Comparison of ENCODE assay signal across 26 cellular contexts in genomic region chr6:158153576-158153975, GRCh38.
"Had no signal": no experiment of that assay in that cellular context is flagged by ENCODE, and none has a peak within 500 bp of the region (broad histone marks: within the 10 kb centered on the region; RNA-seq: fewer than 3 reads in every experiment).

No MANE protein-coding gene starts in this region.

- H3K4me1 Mint-ChIP-seq: central memory CD8-positive, alpha-beta T cell; immature natural killer cell; mesothelial cell of epicardium; naive B cell; neural crest cell; stimulated activated memory B cell treated with anti-CD40 and anti-IgM and Interleukin-4, amounts not matched to agents 10 μg/mL and 1 μg/mL and 100 μg/mL, for 72 hours had no signal

- H3K4me3 ChIP-seq: colonic mucosa, gastrocnemius medialis, heart right ventricle, mucosa of descending colon, pancreas, sigmoid colon, spleen, thoracic aorta, tibial nerve, upper lobe of left lung had no signal

- H3K9me3 Mint-ChIP-seq: central memory CD8-positive, alpha-beta T cell; dendritic cell treated with granulocyte-macrophage colony-stimulating factor and Interleukin-4, amounts not matched to agents 40 ng/mL and 50 ng/mL, for 4 days; effector memory CD8-positive, alpha-beta T cell; immature natural killer cell; mesothelial cell of epicardium; naive B cell; natural killer cell treated with Interleukin-12 subunit alpha and Interleukin-12 subunit beta and Interleukin-15 and Interleukin-18, amount 100 ng/mL, for 72 hours; neural crest cell; stimulated activated memory B cell treated with anti-CD40 and anti-IgM and Interleukin-4, amounts not matched to agents 10 μg/mL and 1 μg/mL and 100 μg/mL, for 72 hours had no signal

- H3K27me3 ChIP-seq: colonic mucosa, gastrocnemius medialis, heart right ventricle, neutrophil, pancreas, sigmoid colon, spleen, tibial nerve, upper lobe of left lung had no signal

- ATAC-seq: effector memory CD8-positive, alpha-beta T cell; gastrocnemius medialis; heart right ventricle; mucosa of descending colon; natural killer cell treated with Interleukin-12 subunit alpha and Interleukin-12 subunit beta and Interleukin-15 and Interleukin-18, amount 100 ng/mL, for 72 hours; pancreas; stimulated activated memory B cell treated with anti-CD40 and anti-IgM and Interleukin-4, amounts not matched to agents 10 μg/mL and 1 μg/mL and 100 μg/mL, for 72 hours; stimulated activated naive CD8-positive, alpha-beta T cell treated with anti-CD3 and anti-CD28 coated beads, Interleukin-15, Interleukin-2, amounts not matched to agents 100 U/mL and 50 U/mL, for 24 hours had no signal

- H3K36me3 Mint-ChIP-seq: naive B cell; natural killer cell treated with Interleukin-12 subunit alpha and Interleukin-12 subunit beta and Interleukin-15 and Interleukin-18, amount 100 ng/mL, for 72 hours had no signal

- H3K36me3 ChIP-seq: colonic mucosa had no signal

- H3K4me1 ChIP-seq: colonic mucosa, gastrocnemius medialis, pancreas, sigmoid colon, tibial nerve, upper lobe of left lung had no signal

- H3K4me3 Mint-ChIP-seq: central memory CD8-positive, alpha-beta T cell; dendritic cell treated with granulocyte-macrophage colony-stimulating factor and Interleukin-4, amounts not matched to agents 40 ng/mL and 50 ng/mL, for 4 days; effector memory CD8-positive, alpha-beta T cell; immature natural killer cell; mesothelial cell of epicardium; naive B cell; natural killer cell treated with Interleukin-12 subunit alpha and Interleukin-12 subunit beta and Interleukin-15 and Interleukin-18, amount 100 ng/mL, for 72 hours; neural crest cell; stimulated activated memory B cell treated with anti-CD40 and anti-IgM and Interleukin-4, amounts not matched to agents 10 μg/mL and 1 μg/mL and 100 μg/mL, for 72 hours had no signal

- H3K27me3 Mint-ChIP-seq: central memory CD8-positive, alpha-beta T cell; dendritic cell treated with granulocyte-macrophage colony-stimulating factor and Interleukin-4, amounts not matched to agents 40 ng/mL and 50 ng/mL, for 4 days; effector memory CD8-positive, alpha-beta T cell; naive B cell; natural killer cell treated with Interleukin-12 subunit alpha and Interleukin-12 subunit beta and Interleukin-15 and Interleukin-18, amount 100 ng/mL, for 72 hours; stimulated activated memory B cell treated with anti-CD40 and anti-IgM and Interleukin-4, amounts not matched to agents 10 μg/mL and 1 μg/mL and 100 μg/mL, for 72 hours had no signal

- H3K27ac ChIP-seq: colonic mucosa, gastrocnemius medialis, heart right ventricle, neutrophil, pancreas, sigmoid colon, spleen, thoracic aorta, tibial nerve, upper lobe of left lung had no signal

- DNase-seq: colonic mucosa; effector memory CD8-positive, alpha-beta T cell; gastrocnemius medialis; heart right ventricle; hippocampal formation; immature natural killer cell; mesenchymal stem cell; mucosa of descending colon; naive B cell; pancreas; sigmoid colon; spleen; stimulated activated CD4-positive, alpha-beta T cell treated with anti-CD3 and anti-CD28 coated beads, Interleukin-4, amount 100 ng/mL, for 4 hours; stimulated activated naive CD8-positive, alpha-beta T cell treated with anti-CD3 and anti-CD28 coated beads, Interleukin-15, Interleukin-2, amounts not matched to agents 100 U/mL and 50 U/mL, for 24 hours; upper lobe of left lung had no signal

- FAIRE-seq: keratinocyte, pancreas, urothelium cell line had no signal

- H3K27ac Mint-ChIP-seq: dendritic cell treated with granulocyte-macrophage colony-stimulating factor and Interleukin-4, amounts not matched to agents 40 ng/mL and 50 ng/mL, for 4 days; effector memory CD8-positive, alpha-beta T cell; immature natural killer cell; mesothelial cell of epicardium; naive B cell; natural killer cell treated with Interleukin-12 subunit alpha and Interleukin-12 subunit beta and Interleukin-15 and Interleukin-18, amount 100 ng/mL, for 72 hours; stimulated activated memory B cell treated with anti-CD40 and anti-IgM and Interleukin-4, amounts not matched to agents 10 μg/mL and 1 μg/mL and 100 μg/mL, for 72 hours had no signal

- H3K9me3 ChIP-seq: colonic mucosa, gastrocnemius medialis, heart right ventricle, mucosa of descending colon, neutrophil, pancreas, sigmoid colon, spleen, thoracic aorta, tibial nerve, upper lobe of left lung had no signal
